ENCODE assay signal across 9 cellular contexts in genomic region chr1:205062895-205063294, GRCh38. TPM values are rescaled to one million over a fixed set of nuclear protein-coding genes. Genes with fewer than 3 reads are reported as not detected.
"Had no signal": no experiment of that assay in that cellular context is flagged by ENCODE, and none has a peak within 500 bp of the region (broad histone marks: within the 10 kb centered on the region; RNA-seq: fewer than 3 reads in every experiment).

No MANE protein-coding gene starts in this region.

- H3K36me3 ChIP-seq: HAP-1 had no signal

- ATAC-seq: HCT116 had no signal

- H3K9me3 ChIP-seq: HAP-1 had no signal

- H3K4me3 ChIP-seq: GM23338, HAP-1 had no signal

- FAIRE-seq: HTR-8/SVneo had no signal

- DNase-seq: H7, HFFc6, KG1 had no signal

- H2AFZ ChIP-seq: GM23338 had no signal

- H3K4me1 ChIP-seq: HAP-1 had no signal

- H3K4me2 ChIP-seq: GM23338 had no signal

RNA-seq across cellular contexts. Expression of gene CNTN2, which starts 19.9 kb away (rescaled TPM):
- total RNA-seq: H7, HFFc6, HT-29 had no signal
- polyA plus RNA-seq: IgD-negative memory B cell had no signal
